17 cellular contexts compared by ENCODE assay signal in the genomic region with DNA sequence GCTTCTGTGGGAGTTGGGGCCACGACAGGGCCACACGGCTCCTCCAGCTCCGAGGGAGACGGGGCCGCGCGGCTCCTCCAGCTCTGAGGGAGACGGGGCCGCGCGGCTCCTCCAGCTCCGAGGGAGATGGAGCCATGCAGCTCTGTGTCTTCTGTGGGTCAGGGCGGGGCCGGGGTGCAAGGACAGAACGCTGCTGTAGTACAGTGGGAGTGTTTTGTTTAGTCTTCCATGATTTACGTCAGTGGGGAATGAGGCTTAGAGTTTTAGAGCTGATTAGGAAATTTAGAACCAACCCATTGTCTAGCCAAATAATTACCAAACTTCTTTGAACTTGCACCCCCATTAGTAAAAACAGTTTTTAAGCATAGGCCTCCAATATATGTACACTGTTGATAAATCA.
"Had no signal": no experiment of that assay in that cellular context is flagged by ENCODE, and none has a peak within 500 bp of the region (broad histone marks: within the 10 kb centered on the region; RNA-seq: fewer than 3 reads in every experiment).

No MANE protein-coding gene starts in this region.

- H3K27ac ChIP-seq: colonic mucosa, gastrocnemius medialis, heart right ventricle, neutrophil, suprapubic skin, thyroid gland had no signal

- H3K4me1 ChIP-seq: colonic mucosa, gastrocnemius medialis, heart right ventricle, suprapubic skin, thyroid gland had no signal

- H3K27me3 ChIP-seq: colonic mucosa, gastrocnemius medialis, heart right ventricle, neutrophil, suprapubic skin, thyroid gland had no signal

- FAIRE-seq: bronchial epithelial cell, endothelial cell of umbilical vein, islet of Langerhans, small intestine, urothelium cell line had no signal

- ATAC-seq: gastrocnemius medialis, heart right ventricle had no signal

- H3K4me3 ChIP-seq: colonic mucosa, gastrocnemius medialis, heart right ventricle, suprapubic skin, thyroid gland had no signal

- H3K9me3 ChIP-seq: colonic mucosa, gastrocnemius medialis, heart right ventricle, neutrophil, suprapubic skin, thyroid gland had no signal

- DNase-seq: cerebellar nuclear complex; colonic mucosa; dermis blood vessel endothelial cell; endodermal cell; gastrocnemius medialis; heart right ventricle; hypothalamus; small intestine; stimulated activated CD4-positive, alpha-beta T cell treated with anti-CD3 and anti-CD28 coated beads, Interleukin-2, amount 100 ng/mL, for 48 hours; stimulated activated naive CD4-positive, alpha-beta T cell treated with Interleukin-2 at 50 U/mL for 16 hours; thyroid gland had no signal
